In genomic region chr16:57447142-57447962, GRCh38 we compare ENCODE assay signal across 8 cellular contexts. TPM values are rescaled to one million over a fixed set of nuclear protein-coding genes. Genes with fewer than 3 reads are reported as not detected.
DNase-seq lines count a peak whose midpoint lies in the region; ATAC-seq and TF ChIP-seq lines count a peak whose summit lies in the region.

TSS of gene CIAPIN1 (minus strand) at chr16:57447385. CDS start at chr16:57440928, 6,457 bp downstream.
TSS of gene COQ9 (plus strand) at chr16:57447479. CDS start at chr16:57447506, 27 bp downstream.

- peak; percentile 60 to 84 for TF ChIP-seq POLR2A in uterus (IDR thresholded peaks at IDR 0.05)

- intact Hi-C loops in T-helper 2 cell treated with Interferon-gamma antibody and Interleukin-4, amounts not matched to agents 100 ng/mL and 5 ng/mL, for 36 hours (cut with micrococcal nuclease): loop anchor here (1.0 kb wide), 2 partner anchors 15 to 147 kb away; partner anchors contain the start of gene POLR2C
- intact Hi-C loops in right cardiac atrium (cut with DNase I) (no loop called here), uterus (cut with DNase I; ENCODE audit: low total_unique reads) (no loop called here)

- WGBS in right cardiac atrium: under 1% methylated on average over 70 of the region's 70 CpGs

- H3K4me3 ChIP-seq in right cardiac atrium (ENCODE audit: low read length): peak within 1 kb of the TSS; percentile 85
- H3K4me3 ChIP-seq in uterus: peak within 1 kb of the TSS; percentile 84 to 99

- H3K4me1 ChIP-seq in right cardiac atrium (ENCODE audit: control insufficient read depth, insufficient read depth, low read length) (no peaks in the 10 kb centered on the region), uterus (no peaks in the 10 kb centered on the region)

- H3K9me3 ChIP-seq in right cardiac atrium (ENCODE audit: control insufficient read depth, low read length) (no peaks in the 10 kb centered on the region), uterus (no peaks in the 10 kb centered on the region)

- DNase-seq in NCI-H1930 (lab: John Stamatoyannopoulos, UW) (peak; percentile 82 to 85), anterior cingulate cortex (lab: John Stamatoyannopoulos, UW) (peak; percentile 20 to 93 (median 81)), right cardiac atrium (peak; percentile 96 to 99 (median 98)), putamen (ENCODE audit: low spot score) (peak; percentile 89), uterus (peak; percentile 94 to 95)

- TF ChIP-seq CTCF in uterus (IDR thresholded peaks at IDR 0.05): peak in 2 of 4 experiments; percentile 19 to 33

- no peaks in the 10 kb centered on the region for H3K36me3 ChIP-seq in uterus

- H3K27ac ChIP-seq in right cardiac atrium (ENCODE audit: low read length): peak within 1 kb of the TSS; percentile 91
- peak within 1 kb of the TSS; percentile 86 to 88 for H3K27ac ChIP-seq in uterus

- ATAC-seq in GM18502 (IDR thresholded peaks at IDR 0.05; ENCODE audit: poor library complexity, unreplicated experiment) (peak; percentile 96), HG02943 (IDR thresholded peaks at IDR 0.05; ENCODE audit: low read depth, unreplicated experiment) (peak; percentile 91), right cardiac atrium (peak; percentile 99)

- H3K27me3 ChIP-seq in right cardiac atrium (ENCODE audit: control insufficient read depth, insufficient read depth) (no peaks in the 10 kb centered on the region), uterus (no peaks in the 10 kb centered on the region)

RNA-seq across cellular contexts. Expression of gene CIAPIN1, which starts in this region (rescaled TPM):
- total RNA-seq in T-helper 2 cell treated with Interferon-gamma antibody and Interleukin-4, amounts not matched to agents 100 ng/mL and 5 ng/mL, for 36 hours: 56.5 and 63.9 TPM in 2 replicates
- total RNA-seq in right cardiac atrium (10 to 100 TPM; 40.2 to 63.2 (median 55.5) TPM), uterus (10 to 100 TPM in 3 of 4 donors, 1 to 10 TPM in 1; 9.7 to 49.0 (median 26.7) TPM)
- polyA plus RNA-seq in right cardiac atrium: 32.1 TPM

RNA-seq across cellular contexts. Expression of gene COQ9, which starts in this region (rescaled TPM):
- 38.3 and 39.7 TPM in 2 replicates for total RNA-seq in T-helper 2 cell treated with Interferon-gamma antibody and Interleukin-4, amounts not matched to agents 100 ng/mL and 5 ng/mL, for 36 hours
- total RNA-seq in right cardiac atrium (100 to 1,000 TPM in 3 of 4 donors, 10 to 100 TPM in 1; 91.8 to 142 (median 134) TPM), uterus (10 to 100 TPM; 11.5 to 39.1 (median 23.6) TPM)
- polyA plus RNA-seq in right cardiac atrium: 206 TPM

Comparison
In these comparisons a context has a peak if more than half of its experiments do, and no peak if none do; other contexts are left out.
1. Peak in every context shown above with its lines: DNase-seq, ATAC-seq, H3K4me3 ChIP-seq and H3K27ac ChIP-seq.